ENCODE assay signal across 16 cellular contexts in genomic region chr14:103855734-103856095, GRCh38. TPM values are rescaled to one million over a fixed set of nuclear protein-coding genes. Genes with fewer than 3 reads are reported as not detected.
A peak's percentile ranks its signal among the peaks of the same experiment; 100 is the strongest.
DNase-seq lines count a peak whose midpoint lies in the region; ATAC-seq, FAIRE-seq and TF ChIP-seq lines count a peak whose summit lies in the region.
"Had no signal": no experiment of that assay in that cellular context is flagged by ENCODE, and none has a peak within 500 bp of the region (broad histone marks: within the 10 kb centered on the region; RNA-seq: fewer than 3 reads in every experiment).

No MANE protein-coding gene starts in this region.

- POLR2A ChIA-PET in OCI-LY7 (lab: Charles Lee), result no interaction called here

- no peak for TF ChIP-seq POLR2A in esophagus squamous epithelium (IDR thresholded peaks at IDR 0.05)

- H3K4me2 ChIP-seq in OCI-LY7 (ENCODE audit: low read length), result no peak overlapping the region

- H3K4me3 ChIP-seq in right atrium auricular region, result no peak overlapping the region
- H3K4me3 ChIP-seq in esophagus squamous epithelium, result no peak overlapping the region
- no peak overlapping the region for H3K4me3 ChIP-seq in pancreas
- no peak overlapping the region for H3K4me3 ChIP-seq in OCI-LY7 (ENCODE audit: low read depth, low read length, poor library complexity, severe bottlenecking)
- H3K4me3 ChIP-seq: gastrocnemius medialis had no signal

- no peaks in the 10 kb centered on the region for H3K27me3 ChIP-seq in right atrium auricular region
- no peaks in the 10 kb centered on the region for H3K27me3 ChIP-seq in esophagus squamous epithelium
- H3K27me3 ChIP-seq in pancreas, result no peaks in the 10 kb centered on the region
- H3K27me3 ChIP-seq: gastrocnemius medialis had no signal

- no peaks in the 10 kb centered on the region for H3K36me3 ChIP-seq in right atrium auricular region
- H3K36me3 ChIP-seq in esophagus squamous epithelium, result no peaks in the 10 kb centered on the region
- no peaks in the 10 kb centered on the region for H3K36me3 ChIP-seq in pancreas
- H3K36me3 ChIP-seq in OCI-LY7 (ENCODE audit: insufficient read depth, low read length), result no peaks in the 10 kb centered on the region
- H3K36me3 ChIP-seq: gastrocnemius medialis, neutrophil had no signal

- peaks cover 0 to 30% of the 10 kb centered on the region in 2 donors for H3K4me1 ChIP-seq in right atrium auricular region
- H3K4me1 ChIP-seq in esophagus squamous epithelium, result peaks cover 18 to 65% (median 31%) of the 10 kb centered on the region in 3 donors
- H3K4me1 ChIP-seq in pancreas, result peaks cover 10 to 18% (median 14%) of the 10 kb centered on the region in 3 donors
- no peaks in the 10 kb centered on the region for H3K4me1 ChIP-seq in OCI-LY7 (ENCODE audit: insufficient read depth, low read length, poor library complexity, severe bottlenecking)

- intact Hi-C loops in Right ventricle myocardium superior (cut with DNase I), result no loop called here
- intact Hi-C loops in esophagus squamous epithelium (cut with DNase I), result no loop called here
- intact Hi-C loops in pancreas (cut with DNase I), result no loop called here
- intact Hi-C loops in OCI-LY7 (cut with micrococcal nuclease; ENCODE audit: unreplicated experiment), result no loop called here

- no peaks in the 10 kb centered on the region for H3K79me2 ChIP-seq in OCI-LY7 (ENCODE audit: insufficient read depth, low read depth, low read length)

- H2AFZ ChIP-seq in OCI-LY7 (ENCODE audit: low read length), result no peak overlapping the region

- BruUV-seq in OCI-LY7 (replicated peaks; lab: Mats Ljungman, UMichigan), result no TSS peak

- no peak for DNase-seq in right atrium auricular region (ENCODE audit: low spot score)
- no peak for DNase-seq in Right ventricle myocardium superior
- no peak for DNase-seq in esophagus squamous epithelium (lab: John Stamatoyannopoulos, UW)
- DNase-seq in pancreas, result no peak
- DNase-seq in H4 (ENCODE audit: low spot score), result no peak
- no peak for DNase-seq in OCI-LY7 (ENCODE audit: low spot score)
- DNase-seq in NCI-H2171 (lab: John Stamatoyannopoulos, UW), result no peak
- DNase-seq: activated effector memory CD4-positive, alpha-beta T cell treated with Interleukin-2 at 50 U/mL for 16 hours; amygdala; CD4-positive, alpha-beta memory T cell; gastrocnemius medialis; stimulated activated CD4-positive, alpha-beta T cell treated with anti-CD3 and anti-CD28 coated beads, Interleukin-4, amount 100 ng/mL, for 24 hours; stimulated activated CD8-positive, alpha-beta memory T cell treated with anti-CD3 and anti-CD28 coated beads, Interleukin-4, amount 100 ng/mL, for 48 hours had no signal

- no peak for TF ChIP-seq CTCF in right atrium auricular region (IDR thresholded peaks at IDR 0.05)
- no peak for TF ChIP-seq CTCF in esophagus squamous epithelium (IDR thresholded peaks at IDR 0.05)
- no peak for TF ChIP-seq CTCF in pancreas (IDR thresholded peaks at IDR 0.05)
- no peak for TF ChIP-seq CTCF in OCI-LY7 (conservative IDR thresholded peaks at IDR 0.05; ENCODE audit: low read length)

- 25 to 47% methylated on average over 3 to 5 of the region's 6 CpGs for WGBS in esophagus squamous epithelium, 2 donors
- 49 to 57% methylated on average over 6 of the region's 6 CpGs for WGBS in pancreas, 2 donors

- H3K27ac ChIP-seq in right atrium auricular region (peak overlapping the region; percentile 53 to 69), esophagus squamous epithelium (peak overlapping the region; percentile 77 to 84 (median 80)), pancreas (peak overlapping the region; percentile 42 to 81 (median 70)), OCI-LY7 (ENCODE audit: low read depth, low read length, poor library complexity, severe bottlenecking) (no peak overlapping the region)
- H3K27ac ChIP-seq: neutrophil had no signal

- ATAC-seq in Right ventricle myocardium superior (ENCODE audit: poor library complexity), result no peak
- ATAC-seq in pancreas, result peak in 2 of 4 donors; percentile 5 to 14
- no peak for ATAC-seq in GM19467 (IDR thresholded peaks at IDR 0.05; ENCODE audit: unreplicated experiment)
- ATAC-seq: activated CD4-positive, CD25-positive, alpha-beta regulatory T cell treated with anti-CD3 and anti-CD28 coated beads, Interleukin-2, amount 50 U/mL, for 24 hours; gastrocnemius medialis had no signal

- CTCF ChIA-PET in OCI-LY7 (lab: Charles Lee; ENCODE audit: unreplicated experiment), result no interaction called here

- H3K9me2 ChIP-seq in OCI-LY7 (ENCODE audit: insufficient read depth, low read length), result no peaks in the 10 kb centered on the region

- H4K20me1 ChIP-seq in OCI-LY7 (ENCODE audit: insufficient read depth, low read length), result no peaks in the 10 kb centered on the region

- no peak for FAIRE-seq in pancreas (lab: Jason Lieb, UNC)

- H3K9me3 ChIP-seq in right atrium auricular region, result no peaks in the 10 kb centered on the region
- H3K9me3 ChIP-seq in esophagus squamous epithelium, result no peaks in the 10 kb centered on the region
- no peaks in the 10 kb centered on the region for H3K9me3 ChIP-seq in pancreas
- no peaks in the 10 kb centered on the region for H3K9me3 ChIP-seq in OCI-LY7 (ENCODE audit: low read length)
- H3K9me3 ChIP-seq: gastrocnemius medialis, neutrophil had no signal

RNA-seq across cellular contexts. Expression of gene PPP1R13B, which starts 8.3 kb away (rescaled TPM):
- total RNA-seq in right atrium auricular region (10 to 100 TPM; 45.7 to 47.8 TPM), Right ventricle myocardium superior (107 TPM), esophagus squamous epithelium (10 to 100 TPM; 12.7 to 25.0 (median 20.6) TPM), pancreas (10 to 100 TPM; 20.9 to 33.9 (median 24.5) TPM), OCI-LY7 (2022) (13.1 and 18.9 TPM in 2 replicates)
- 10 to 100 TPM; 31.4 to 33.8 TPM for polyA plus RNA-seq in pancreas
- total RNA-seq in H4 (2014; rRNA removed; shearing (Covaris generic)), result 2.6 and 2.9 TPM in 2 replicates
- total RNA-seq in OCI-LY7 (2014; rRNA removed; shearing (Covaris generic)), result 8.2 and 9.7 TPM in 2 replicates
